In genomic region chr6:127328043-127328442, GRCh38 we compare ENCODE assay signal across 19 cellular contexts. TPM values are rescaled to one million over a fixed set of nuclear protein-coding genes. Genes with fewer than 3 reads are reported as not detected.
A peak's percentile ranks its signal among the peaks of the same experiment; 100 is the strongest.
DNase-seq lines count a peak whose midpoint lies in the region; ATAC-seq, FAIRE-seq and TF ChIP-seq lines count a peak whose summit lies in the region.
"Had no signal": no experiment of that assay in that cellular context is flagged by ENCODE, and none has a peak within 500 bp of the region (broad histone marks: within the 10 kb centered on the region; RNA-seq: fewer than 3 reads in every experiment).

No MANE protein-coding gene starts in this region.

- H3K27ac Mint-ChIP-seq in naive thymus-derived CD4-positive, alpha-beta T cell: no peak overlapping the region

- POLR2A ChIA-PET in GM10248 (lab: Yijun Ruan, JAX): no interaction called here
- POLR2A ChIA-PET in naive thymus-derived CD4-positive, alpha-beta T cell (lab: Charles Lee): no interaction called here

- no peak overlapping the region for H3K4me3 Mint-ChIP-seq in naive thymus-derived CD4-positive, alpha-beta T cell

- no peak for TF ChIP-seq CTCF in D721Med (IDR thresholded peaks at IDR 0.05; ENCODE audit: insufficient read depth, missing control alignments)
- no peak for TF ChIP-seq CTCF in foreskin keratinocyte (conservative IDR thresholded peaks at IDR 0.05)
- no peak for TF ChIP-seq CTCF in GM10248 (IDR thresholded peaks at IDR 0.05; ENCODE audit: control extremely low read depth, extremely low read depth, low read depth, missing control alignments)

- no peak for DNase-seq in D721Med (ENCODE audit: insufficient read length, low spot score)
- DNase-seq in HT1080 (ENCODE audit: low read depth): peak; percentile 56
- DNase-seq in SJSA1 (ENCODE audit: low read depth in 1 of 2, low spot score in 2 of 2): peak in 1 of 2 experiments; percentile 88
- DNase-seq in foreskin keratinocyte: peak; percentile 21 to 61
- DNase-seq in GM10248 (ENCODE audit: extremely low spot score): no peak
- DNase-seq in naive thymus-derived CD4-positive, alpha-beta T cell: no peak
- DNase-seq in HT-29 (ENCODE audit: low spot score): no peak
- DNase-seq in mesenteric fat pad (ENCODE audit: low spot score): no peak
- DNase-seq: AML-193; Caco-2; DMS79; NCI-H1092 treated with DMSO at 0.1 percent for 48 hours; NCI-H1694; NCI-H2107; NCI-H226; NCI-H526; NK-92 treated with Interleukin-12 subunit alpha and Interleukin-12 subunit beta, amount 100 ng/mL, for 24 hours; Right ventricle myocardium superior had no signal

- H3K9me3 Mint-ChIP-seq in naive thymus-derived CD4-positive, alpha-beta T cell: peaks cover 0 to 3% (median 0%) of the 10 kb centered on the region in 11 donors

- no peaks in the 10 kb centered on the region for H3K27me3 Mint-ChIP-seq in naive thymus-derived CD4-positive, alpha-beta T cell

- CTCF ChIA-PET in GM10248 (lab: Yijun Ruan, JAX): interaction anchor here (0.9 to 1.3 kb wide), 2 partner anchors 9 to 92 kb away, joined by 3 read pairs; no protein-coding TSS in a partner anchor
- CTCF ChIA-PET in naive thymus-derived CD4-positive, alpha-beta T cell (lab: Charles Lee): no interaction called here

- H3K27ac ChIP-seq in SJSA1: peak overlapping the region; percentile 89
- no peak overlapping the region for H3K27ac ChIP-seq in foreskin keratinocyte
- no peak overlapping the region for H3K27ac ChIP-seq in naive thymus-derived CD4-positive, alpha-beta T cell (ENCODE audit: low read depth, low read length)

- peaks cover 4 to 38% (median 18%) of the 10 kb centered on the region in 5 donors for H3K36me3 Mint-ChIP-seq in naive thymus-derived CD4-positive, alpha-beta T cell

- H3K4me1 Mint-ChIP-seq in naive thymus-derived CD4-positive, alpha-beta T cell: peaks cover 6 to 22% (median 13%) of the 10 kb centered on the region in 7 donors

- FAIRE-seq in D721Med (lab: Jason Lieb, UNC): peak; percentile 61
- FAIRE-seq: K562 had no signal

- H3K36me3 ChIP-seq in SJSA1: peaks cover 60% of the 10 kb centered on the region
- H3K36me3 ChIP-seq in naive thymus-derived CD4-positive, alpha-beta T cell (ENCODE audit: control insufficient read depth in 2 of 3, insufficient read depth in 3 of 3, low read length in 3 of 3): peaks cover 5 to 14% (median 6%) of the 10 kb centered on the region in 3 experiments

- no peaks in the 10 kb centered on the region for H3K9me3 ChIP-seq in SJSA1 (replicated peaks)
- H3K9me3 ChIP-seq in naive thymus-derived CD4-positive, alpha-beta T cell (ENCODE audit: control insufficient read depth in 2 of 3, low read length in 3 of 3): no peaks in the 10 kb centered on the region
- H3K9me3 ChIP-seq: Caco-2 had no signal

- ATAC-seq in foreskin keratinocyte: peak; percentile 80
- ATAC-seq in naive thymus-derived CD4-positive, alpha-beta T cell: no peak
- ATAC-seq: K562 had no signal

- H3K4me1 ChIP-seq in SJSA1 (replicated peaks): peaks cover 44% of the 10 kb centered on the region
- no peaks in the 10 kb centered on the region for H3K4me1 ChIP-seq in foreskin keratinocyte
- H3K4me1 ChIP-seq in naive thymus-derived CD4-positive, alpha-beta T cell (ENCODE audit: control insufficient read depth in 2 of 2, insufficient read depth in 2 of 2, low read length in 2 of 2): no peaks in the 10 kb centered on the region

- no peak overlapping the region for H3K4me3 ChIP-seq in SJSA1
- no peak overlapping the region for H3K4me3 ChIP-seq in naive thymus-derived CD4-positive, alpha-beta T cell (ENCODE audit: low read length)
- H3K4me3 ChIP-seq: K562 had no signal

- intact Hi-C loops in naive thymus-derived CD4-positive, alpha-beta T cell (cut with micrococcal nuclease): no loop called here

- no peaks in the 10 kb centered on the region for H3K27me3 ChIP-seq in SJSA1 (replicated peaks)
- no peaks in the 10 kb centered on the region for H3K27me3 ChIP-seq in foreskin keratinocyte
- H3K27me3 ChIP-seq in naive thymus-derived CD4-positive, alpha-beta T cell (ENCODE audit: control insufficient read depth in 2 of 2, insufficient read depth in 2 of 2, low read length in 2 of 2): no peaks in the 10 kb centered on the region

RNA-seq across cellular contexts. Expression of gene ECHDC1, which starts 15.4 kb away (rescaled TPM):
- total RNA-seq in HT1080 (2014; rRNA removed; shearing (Covaris generic)): 43.6 and 53.1 TPM in 2 replicates
- 85.4 and 110 TPM in 2 replicates for polyA plus RNA-seq in HT1080 (2015; cell fraction: cytosol; rRNA removed)
- 77.0 and 96.9 TPM in 2 replicates for polyA plus RNA-seq in HT1080 (2015; cell fraction: nucleus; rRNA removed)
- 47.4 and 81.2 TPM in 2 replicates for total RNA-seq in SJSA1 (2014; rRNA removed; shearing (Covaris generic))
- 47.0 and 48.6 TPM in 2 replicates for total RNA-seq in foreskin keratinocyte
- 39.5 and 44.9 TPM in 2 replicates for polyA plus RNA-seq in foreskin keratinocyte
- total RNA-seq in naive thymus-derived CD4-positive, alpha-beta T cell: 10 to 100 TPM; 18.1 to 46.5 (median 34.3) TPM
- 10 to 100 TPM; 65.0 to 77.0 TPM for polyA plus RNA-seq in naive thymus-derived CD4-positive, alpha-beta T cell
- 20.6 and 24.4 TPM in 2 replicates for total RNA-seq in HT-29 (2014; rRNA removed; shearing (Covaris generic))
- 70.7 TPM for total RNA-seq in mesenteric fat pad

Comparison
In these comparisons a context has a peak if more than half of its experiments do, and no peak if none do; other contexts are left out.
1. DNase-seq: peak in HT1080 (single experiment) and foreskin keratinocyte (2 of 2); none in D721Med (single experiment), GM10248 (single experiment), naive thymus-derived CD4-positive, alpha-beta T cell (0 of 9), HT-29 (single experiment) and mesenteric fat pad (single experiment).